1 cellular context compared by ENCODE assay signal in genomic region chr2:6800553-6800952, GRCh38.
TF ChIP-seq lines count a peak whose summit lies in the region.

No MANE protein-coding gene starts in this region.

TF ChIP-seq in GM23338, 12 proteins besides CTCF, POLR2A, EP300 and RAD21 (continued from another document):
- TF ChIP-seq ZNF462 (CRISPR knock-in tag; IDR thresholded peaks at IDR 0.05) (no peak), EZH2phosphoT487 (IDR thresholded peaks at IDR 0.05; ENCODE audit: unreplicated experiment) (no peak), ZNF331 (CRISPR knock-in tag; IDR thresholded peaks at IDR 0.05; ENCODE audit: low read depth) (no peak), STAT1 (IDR thresholded peaks at IDR 0.05; ENCODE audit: unreplicated experiment) (no peak), JUNB (IDR thresholded peaks at IDR 0.05; ENCODE audit: unreplicated experiment) (no peak), NANOG (IDR thresholded peaks at IDR 0.05; ENCODE audit: borderline replicate concordance) (no peak), ZNF114 (CRISPR knock-in tag; IDR thresholded peaks at IDR 0.05) (no peak), POLR2AphosphoS5 (IDR thresholded peaks at IDR 0.05; ENCODE audit: low read depth) (no peak), REST (IDR thresholded peaks at IDR 0.05; ENCODE audit: unreplicated experiment) (no peak)
